8 cellular contexts compared by ENCODE assay signal in the genomic region with DNA sequence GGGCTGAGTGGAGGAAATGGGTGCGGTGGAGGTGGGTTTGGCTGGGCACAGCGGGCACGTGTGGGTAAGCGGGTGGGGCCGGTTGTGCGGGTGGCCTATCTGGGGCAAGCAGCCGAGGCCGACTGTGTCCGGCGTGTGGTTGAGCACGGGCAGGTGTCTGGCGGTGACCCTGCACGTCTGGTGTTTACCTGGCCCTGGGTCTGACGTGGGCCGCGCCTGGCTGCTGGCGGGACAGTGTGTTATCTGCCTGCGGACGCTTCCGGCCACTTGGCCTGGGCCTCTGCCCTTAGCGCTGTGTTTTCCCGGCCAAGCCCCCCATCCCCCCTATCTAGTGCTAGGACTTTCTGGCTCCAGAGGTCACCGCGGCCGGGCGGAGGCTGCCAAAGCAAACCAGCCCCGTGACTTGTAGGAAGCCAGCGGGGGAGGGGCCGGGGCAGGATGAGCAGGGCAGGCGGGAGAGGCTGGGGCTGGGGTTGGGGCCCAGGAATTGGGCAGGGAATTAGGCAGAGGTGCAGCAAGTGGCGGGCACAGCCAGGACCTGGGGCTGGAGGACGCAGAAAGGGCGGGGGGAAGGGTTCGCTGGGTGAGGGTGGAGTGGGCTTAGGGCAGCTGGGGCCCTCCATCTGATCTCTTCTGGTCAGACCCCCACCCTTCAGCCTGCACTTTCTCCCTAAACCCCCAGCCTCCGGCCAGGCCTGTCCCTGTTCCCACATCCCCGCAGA. TPM values are rescaled to one million over a fixed set of nuclear protein-coding genes. Genes with fewer than 3 reads are reported as not detected.
DNase-seq lines count a peak whose midpoint lies in the region; ATAC-seq and TF ChIP-seq lines count a peak whose summit lies in the region.

No MANE protein-coding gene starts in this region.

- TF ChIP-seq CTCF in hepatocyte (IDR thresholded peaks at IDR 0.05; ENCODE audit: poor library complexity) (no peak), psoas muscle (IDR thresholded peaks at IDR 0.05) (no peak), GM10266 (IDR thresholded peaks at IDR 0.05; ENCODE audit: control insufficient read depth, insufficient read depth, low read depth, missing control alignments) (no peak), chondrocyte (IDR thresholded peaks at IDR 0.05) (no peak)

- H2AFZ ChIP-seq in hepatocyte: no peak overlapping the region

- H3K27ac Mint-ChIP-seq in activated naive CD4-positive, alpha-beta T cell treated with anti-CD3 and anti-CD28 coated beads, Interleukin-2, amount 50 U/mL, for 72 hours: peak overlapping the region in 1 of 2 donors; percentile 81
- H3K27ac Mint-ChIP-seq in chondrocyte (ENCODE audit: unreplicated experiment): no peak overlapping the region

- no peaks in the 10 kb centered on the region for H3K27me3 ChIP-seq in hepatocyte
- H3K27me3 ChIP-seq in psoas muscle (ENCODE audit: insufficient read depth in 3 of 3, low read length in 2 of 3): no peaks in the 10 kb centered on the region

- WGBS in hepatocyte (ENCODE audit: low lambda C conversion rate, missing lambda C conversion rate): 20% methylated on average over 23 of the region's 36 CpGs
- 5 to 10% (median 9%) methylated on average over 30 to 36 of the region's 36 CpGs for WGBS in psoas muscle, 3 donors

- peaks cover 9% of the 10 kb centered on the region for H3K4me1 Mint-ChIP-seq in chondrocyte (ENCODE audit: low read depth)

- no peaks in the 10 kb centered on the region for H3K9me2 ChIP-seq in hepatocyte (replicated peaks; ENCODE audit: insufficient read depth)

- H3K4me2 ChIP-seq in hepatocyte: peak overlapping the region; percentile 81

- H3K27me3 Mint-ChIP-seq in chondrocyte (ENCODE audit: low read depth): no peaks in the 10 kb centered on the region

- H3K79me2 ChIP-seq in hepatocyte: peaks cover 25% of the 10 kb centered on the region

- intact Hi-C loops in psoas muscle (cut with DNase I): loop anchor here in 1 of 2 donors (5.0 kb wide), 1 partner anchor 96 kb away; a partner anchor contains a TSS

- H3K36me3 Mint-ChIP-seq in activated naive CD4-positive, alpha-beta T cell treated with anti-CD3 and anti-CD28 coated beads, Interleukin-2, amount 50 U/mL, for 72 hours: no peaks in the 10 kb centered on the region
- H3K36me3 Mint-ChIP-seq in chondrocyte (ENCODE audit: low read depth): no peaks in the 10 kb centered on the region

- H3K4me3 Mint-ChIP-seq in chondrocyte (ENCODE audit: unreplicated experiment): no peak overlapping the region

- H3K36me3 ChIP-seq in hepatocyte (replicated peaks; ENCODE audit: insufficient read depth, low read depth): no peaks in the 10 kb centered on the region
- peaks cover 0 to 25% of the 10 kb centered on the region in 2 donors for H3K36me3 ChIP-seq in psoas muscle (ENCODE audit: insufficient read depth in 1 of 2, low read depth in 1 of 2)

- peaks cover 6% of the 10 kb centered on the region for H4K20me1 ChIP-seq in hepatocyte (ENCODE audit: insufficient read depth, poor library complexity, severe bottlenecking)

- H3K9me3 ChIP-seq in hepatocyte (ENCODE audit: low read depth) (no peaks in the 10 kb centered on the region), psoas muscle (no peaks in the 10 kb centered on the region)

- H3K4me1 ChIP-seq in hepatocyte (ENCODE audit: insufficient read depth): peaks cover 16% of the 10 kb centered on the region
- H3K4me1 ChIP-seq in psoas muscle: peaks cover 80% of the 10 kb centered on the region

- H3K27ac ChIP-seq in hepatocyte: peak overlapping the region; percentile 99
- H3K27ac ChIP-seq in psoas muscle: peak overlapping the region; percentile 94

- no peaks in the 10 kb centered on the region for H3K9me3 Mint-ChIP-seq in activated naive CD4-positive, alpha-beta T cell treated with anti-CD3 and anti-CD28 coated beads, Interleukin-2, amount 50 U/mL, for 72 hours
- H3K9me3 Mint-ChIP-seq in chondrocyte (ENCODE audit: low read depth): no peaks in the 10 kb centered on the region

- DNase-seq in HT-29 (ENCODE audit: low spot score) (peak; percentile 24), hepatocyte (ENCODE audit: low spot score) (peak; percentile 89), psoas muscle (peak; percentile 96 to 98), GM10266 (ENCODE audit: extremely low spot score) (no peak), chondrocyte (ENCODE audit: low spot score) (no peak)
- no peak for DNase-seq in activated naive CD4-positive, alpha-beta T cell treated with anti-CD3 and anti-CD28 coated beads, Interleukin-2, amount 50 U/mL, for 72 hours (ENCODE audit: low spot score in 2 of 2)

- H3K4me3 ChIP-seq in hepatocyte (no peak overlapping the region), psoas muscle (peak overlapping the region; percentile 32)

- peak; percentile 14 to 39 for ATAC-seq in activated naive CD4-positive, alpha-beta T cell treated with anti-CD3 and anti-CD28 coated beads, Interleukin-2, amount 50 U/mL, for 72 hours
- ATAC-seq in psoas muscle (peak; percentile 75 to 88 (median 78)), HG03342 (IDR thresholded peaks at IDR 0.05; ENCODE audit: unreplicated experiment) (no peak), GM21619 (IDR thresholded peaks at IDR 0.05; ENCODE audit: unreplicated experiment) (no peak)

RNA-seq across cellular contexts. Expression of a gene that starts 0.5 kb away (rescaled TPM):
- total RNA-seq in HT-29 (2014; rRNA removed; shearing (Covaris generic)): 0.42 and 3.0 TPM in 2 replicates
- total RNA-seq in activated naive CD4-positive, alpha-beta T cell treated with anti-CD3 and anti-CD28 coated beads, Interleukin-2, amount 50 U/mL, for 72 hours: not detected
- total RNA-seq in hepatocyte: 150 and 162 TPM in 2 replicates
- polyA plus RNA-seq in hepatocyte: 206 and 241 TPM in 2 replicates
- total RNA-seq in psoas muscle: 10 to 100 TPM in 2 of 4 donors, 1 to 10 TPM in 2; 2.5 to 17.7 (median 8.1) TPM
- polyA plus RNA-seq in psoas muscle: 10 to 100 TPM in 1 of 3 donors, 1 to 10 TPM in 2; 1.6 to 12.6 (median 5.2) TPM
- not detected in 3 replicates for total RNA-seq in chondrocyte

RNA-seq across cellular contexts. Expression of a gene that starts 10.7 kb away (rescaled TPM):
- 0.25 and 0.73 TPM in 2 replicates for total RNA-seq in HT-29 (2014; rRNA removed; shearing (Covaris generic))
- 1 to 10 TPM; 1.5 to 1.7 TPM for total RNA-seq in activated naive CD4-positive, alpha-beta T cell treated with anti-CD3 and anti-CD28 coated beads, Interleukin-2, amount 50 U/mL, for 72 hours
- total RNA-seq in hepatocyte (0.20 and 0.60 TPM in 2 replicates), psoas muscle (100 to 1,000 TPM in 3 of 4 donors, 10 to 100 TPM in 1; 95.9 to 345 (median 218) TPM), chondrocyte (5.7 to 6.0 TPM (median 5.8 TPM) in 3 replicates)
- polyA plus RNA-seq in hepatocyte (2.5 and 3.1 TPM in 2 replicates), psoas muscle (100 to 1,000 TPM in 2 of 3 donors, 10 to 100 TPM in 1; 55.6 to 282 (median 248) TPM)

RNA-seq across cellular contexts. Expression of a gene that starts 40.9 kb away (rescaled TPM):
- 13.2 and 24.8 TPM in 2 replicates for total RNA-seq in HT-29 (2014; rRNA removed; shearing (Covaris generic))
- total RNA-seq in activated naive CD4-positive, alpha-beta T cell treated with anti-CD3 and anti-CD28 coated beads, Interleukin-2, amount 50 U/mL, for 72 hours: 100 to 1,000 TPM; 158 to 160 TPM
- total RNA-seq in hepatocyte (34.8 and 35.4 TPM in 2 replicates), psoas muscle (10 to 100 TPM; 36.3 to 55.0 (median 38.3) TPM), chondrocyte (58.4 to 67.9 TPM (median 65.8 TPM) in 3 replicates)
- polyA plus RNA-seq in hepatocyte (80.2 and 92.4 TPM in 2 replicates), psoas muscle (10 to 100 TPM; 15.6 to 33.4 (median 17.4) TPM)

Comparison
In these comparisons a context has a peak if more than half of its experiments do, and no peak if none do; other contexts are left out.
1. DNase-seq: peak in HT-29 (single experiment), hepatocyte (single experiment) and psoas muscle (2 of 2); none in activated naive CD4-positive, alpha-beta T cell treated with anti-CD3 and anti-CD28 coated beads, Interleukin-2, amount 50 U/mL, for 72 hours (0 of 2), GM10266 (single experiment) and chondrocyte (single experiment).
2. ATAC-seq: peak in activated naive CD4-positive, alpha-beta T cell treated with anti-CD3 and anti-CD28 coated beads, Interleukin-2, amount 50 U/mL, for 72 hours (2 of 2) and psoas muscle (4 of 4); none in HG03342 (single experiment) and GM21619 (single experiment).
3. RNA of a gene that starts 10.7 kb away (total RNA-seq): 95.9 to 345 TPM in psoas muscle; 5.7 to 6.0 TPM in chondrocyte, 1.5 to 1.7 TPM in activated naive CD4-positive, alpha-beta T cell treated with anti-CD3 and anti-CD28 coated beads, Interleukin-2, amount 50 U/mL, for 72 hours, 0.20 to 0.60 TPM in hepatocyte and 0.25 to 0.73 TPM in HT-29; every median in the first group is over 10 times any median in the second.